ENCODE assay signal across 8 cellular contexts in genomic region chr3:124281453-124282316, GRCh38.
DNase-seq lines count a peak whose midpoint lies in the region; ATAC-seq, FAIRE-seq and TF ChIP-seq lines count a peak whose summit lies in the region.

No MANE protein-coding gene starts in this region.

- H3K9me3 ChIP-seq in Caco-2 (no peaks in the 10 kb centered on the region), right cardiac atrium (ENCODE audit: control insufficient read depth, low read length) (no peaks in the 10 kb centered on the region), thyroid gland (no peaks in the 10 kb centered on the region)

- peaks cover 14% of the 10 kb centered on the region for H3K27me3 Mint-ChIP-seq in Caco-2 (ENCODE audit: insufficient read depth, unreplicated experiment)
- peaks cover 6% of the 10 kb centered on the region for H3K27me3 Mint-ChIP-seq in activated CD4-positive, alpha-beta T cell treated with anti-CD3 and anti-CD28 coated beads for 36 hours
- H3K27me3 Mint-ChIP-seq in stimulated activated memory B cell treated with anti-CD40 and anti-IgM and Interleukin-4, amounts not matched to agents 10 μg/mL and 1 μg/mL and 100 μg/mL, for 72 hours, result peaks cover 11% of the 10 kb centered on the region
- peaks cover 18 to 32% of the 10 kb centered on the region in 2 donors for H3K27me3 Mint-ChIP-seq in natural killer cell treated with Interleukin-12 subunit alpha and Interleukin-12 subunit beta and Interleukin-15 and Interleukin-18, amount 100 ng/mL, for 72 hours

- no peaks in the 10 kb centered on the region for H3K4me1 ChIP-seq in Caco-2
- H3K4me1 ChIP-seq in right cardiac atrium (ENCODE audit: control insufficient read depth, insufficient read depth, low read length), result peaks cover 6% of the 10 kb centered on the region
- peaks cover 0 to 12% of the 10 kb centered on the region in 2 donors for H3K4me1 ChIP-seq in thyroid gland

- CTCF ChIA-PET in Caco-2 (lab: Charles Lee), result no interaction called here
- CTCF ChIA-PET in activated CD4-positive, alpha-beta T cell treated with anti-CD3 and anti-CD28 coated beads for 36 hours (lab: Charles Lee), result no interaction called here

- POLR2A ChIA-PET in Caco-2 (lab: Charles Lee), result no interaction called here
- POLR2A ChIA-PET in activated CD4-positive, alpha-beta T cell treated with anti-CD3 and anti-CD28 coated beads for 36 hours (lab: Charles Lee), result no interaction called here

- no TSS peak for BruUV-seq in Caco-2 (replicated peaks; lab: Mats Ljungman, UMichigan)

- no peak for FAIRE-seq in HTR-8/SVneo (lab: Jason Lieb, UNC)

- H3K36me3 Mint-ChIP-seq in Caco-2 (ENCODE audit: insufficient read depth, unreplicated experiment), result no peaks in the 10 kb centered on the region
- H3K36me3 Mint-ChIP-seq in activated CD4-positive, alpha-beta T cell treated with anti-CD3 and anti-CD28 coated beads for 36 hours (ENCODE audit: low read depth), result no peaks in the 10 kb centered on the region
- H3K36me3 Mint-ChIP-seq in stimulated activated memory B cell treated with anti-CD40 and anti-IgM and Interleukin-4, amounts not matched to agents 10 μg/mL and 1 μg/mL and 100 μg/mL, for 72 hours, result no peaks in the 10 kb centered on the region
- H3K36me3 Mint-ChIP-seq in natural killer cell treated with Interleukin-12 subunit alpha and Interleukin-12 subunit beta and Interleukin-15 and Interleukin-18, amount 100 ng/mL, for 72 hours, result no peaks in the 10 kb centered on the region

- H3K4me1 Mint-ChIP-seq in Caco-2 (ENCODE audit: low read depth, unreplicated experiment), result no peaks in the 10 kb centered on the region
- no peaks in the 10 kb centered on the region for H3K4me1 Mint-ChIP-seq in activated CD4-positive, alpha-beta T cell treated with anti-CD3 and anti-CD28 coated beads for 36 hours
- no peaks in the 10 kb centered on the region for H3K4me1 Mint-ChIP-seq in stimulated activated memory B cell treated with anti-CD40 and anti-IgM and Interleukin-4, amounts not matched to agents 10 μg/mL and 1 μg/mL and 100 μg/mL, for 72 hours
- H3K4me1 Mint-ChIP-seq in natural killer cell treated with Interleukin-12 subunit alpha and Interleukin-12 subunit beta and Interleukin-15 and Interleukin-18, amount 100 ng/mL, for 72 hours (ENCODE audit: low read depth in 2 of 2), result no peaks in the 10 kb centered on the region

- H3K27ac ChIP-seq in right cardiac atrium (ENCODE audit: low read length), result no peak overlapping the region
- H3K27ac ChIP-seq in thyroid gland, result no peak overlapping the region

- H3K4me3 ChIP-seq in Caco-2 (ENCODE audit: low read depth, low read length) (no peak overlapping the region), right cardiac atrium (ENCODE audit: low read length) (no peak overlapping the region), thyroid gland (replicated peaks in 1 of 3) (no peak overlapping the region)

- peak; percentile 81 for ATAC-seq in SK-N-SH treated with all-trans-retinoic acid at 6 μM for 48 hours
- ATAC-seq in right cardiac atrium, result peak; percentile 65 to 70
- ATAC-seq in activated CD4-positive, alpha-beta T cell treated with anti-CD3 and anti-CD28 coated beads for 36 hours, result no peak
- ATAC-seq in stimulated activated memory B cell treated with anti-CD40 and anti-IgM and Interleukin-4, amounts not matched to agents 10 μg/mL and 1 μg/mL and 100 μg/mL, for 72 hours, result no peak
- no peak for ATAC-seq in natural killer cell treated with Interleukin-12 subunit alpha and Interleukin-12 subunit beta and Interleukin-15 and Interleukin-18, amount 100 ng/mL, for 72 hours

- H3K27ac Mint-ChIP-seq in Caco-2 (ENCODE audit: unreplicated experiment), result no peak overlapping the region
- H3K27ac Mint-ChIP-seq in activated CD4-positive, alpha-beta T cell treated with anti-CD3 and anti-CD28 coated beads for 36 hours, result no peak overlapping the region
- H3K27ac Mint-ChIP-seq in stimulated activated memory B cell treated with anti-CD40 and anti-IgM and Interleukin-4, amounts not matched to agents 10 μg/mL and 1 μg/mL and 100 μg/mL, for 72 hours, result no peak overlapping the region
- H3K27ac Mint-ChIP-seq in natural killer cell treated with Interleukin-12 subunit alpha and Interleukin-12 subunit beta and Interleukin-15 and Interleukin-18, amount 100 ng/mL, for 72 hours, result no peak overlapping the region

- peak in 1 of 2 experiments; percentile 18 for DNase-seq in Caco-2
- DNase-seq in HTR-8/SVneo (ENCODE audit: insufficient read length, low spot score), result peak; percentile 60
- no peak for DNase-seq in right cardiac atrium
- peak in 1 of 2 donors; percentile 26 for DNase-seq in thyroid gland
- no peak for DNase-seq in activated CD4-positive, alpha-beta T cell treated with anti-CD3 and anti-CD28 coated beads for 36 hours
- no peak for DNase-seq in natural killer cell treated with Interleukin-12 subunit alpha and Interleukin-12 subunit beta and Interleukin-15 and Interleukin-18, amount 100 ng/mL, for 72 hours (ENCODE audit: low spot score)

- no peak overlapping the region for H3K4me3 Mint-ChIP-seq in Caco-2 (ENCODE audit: unreplicated experiment)
- H3K4me3 Mint-ChIP-seq in activated CD4-positive, alpha-beta T cell treated with anti-CD3 and anti-CD28 coated beads for 36 hours, result no peak overlapping the region
- no peak overlapping the region for H3K4me3 Mint-ChIP-seq in stimulated activated memory B cell treated with anti-CD40 and anti-IgM and Interleukin-4, amounts not matched to agents 10 μg/mL and 1 μg/mL and 100 μg/mL, for 72 hours
- no peak overlapping the region for H3K4me3 Mint-ChIP-seq in natural killer cell treated with Interleukin-12 subunit alpha and Interleukin-12 subunit beta and Interleukin-15 and Interleukin-18, amount 100 ng/mL, for 72 hours

- H3K36me3 ChIP-seq in Caco-2 (ENCODE audit: control insufficient read depth, insufficient read depth, low read length) (no peaks in the 10 kb centered on the region), thyroid gland (no peaks in the 10 kb centered on the region)

- 57% methylated on average over 6 of the region's 6 CpGs for WGBS in right cardiac atrium
- WGBS in thyroid gland, 2 donors, result 59 to 61% methylated on average over 6 of the region's 6 CpGs

- TF ChIP-seq CTCF in Caco-2 (IDR thresholded peaks at IDR 0.05; ENCODE audit: insufficient read depth in 1 of 2, low read depth in 1 of 2, low read length in 1 of 2, severe bottlenecking in 1 of 2, unreplicated experiment in 1 of 2), result peak; percentile 34 to 40
- TF ChIP-seq CTCF in thyroid gland (IDR thresholded peaks at IDR 0.05), result peak in 4 of 6 experiments; percentile 34 to 62 (median 48)

- H3K27me3 ChIP-seq in Caco-2 (replicated peaks; ENCODE audit: control insufficient read depth, insufficient read depth, low read length) (no peaks in the 10 kb centered on the region), right cardiac atrium (ENCODE audit: control insufficient read depth, insufficient read depth) (no peaks in the 10 kb centered on the region), thyroid gland (no peaks in the 10 kb centered on the region)

- no peak for TF ChIP-seq POLR2A in thyroid gland (IDR thresholded peaks at IDR 0.05)

- intact Hi-C loops in Caco-2 (cut with micrococcal nuclease; ENCODE audit: unreplicated experiment), result loop anchor here (1.0 to 5.0 kb wide), 3 partner anchors 204 to 265 kb away; partner anchors contain the start of gene KALRN
- intact Hi-C loops in right cardiac atrium (cut with DNase I), result loop anchor here in 3 of 4 donors (2.0 to 10.0 kb wide), 4 partner anchors 197 to 267 kb away; no protein-coding TSS in a partner anchor
- intact Hi-C loops in thyroid gland (cut with DNase I), result loop anchor here (10.0 kb wide), 1 partner anchor 267 kb away; no protein-coding TSS in a partner anchor
- intact Hi-C loops in activated CD4-positive, alpha-beta T cell treated with anti-CD3 and anti-CD28 coated beads for 36 hours (cut with DNase I, micrococcal nuclease), result no loop called here

- H3K9me3 Mint-ChIP-seq in Caco-2 (ENCODE audit: unreplicated experiment), result no peaks in the 10 kb centered on the region
- no peaks in the 10 kb centered on the region for H3K9me3 Mint-ChIP-seq in activated CD4-positive, alpha-beta T cell treated with anti-CD3 and anti-CD28 coated beads for 36 hours (ENCODE audit: low read depth)
- H3K9me3 Mint-ChIP-seq in stimulated activated memory B cell treated with anti-CD40 and anti-IgM and Interleukin-4, amounts not matched to agents 10 μg/mL and 1 μg/mL and 100 μg/mL, for 72 hours, result no peaks in the 10 kb centered on the region
- H3K9me3 Mint-ChIP-seq in natural killer cell treated with Interleukin-12 subunit alpha and Interleukin-12 subunit beta and Interleukin-15 and Interleukin-18, amount 100 ng/mL, for 72 hours, result no peaks in the 10 kb centered on the region

TF ChIP-seq in SK-N-SH treated with all-trans-retinoic acid at 6 μM for 48 hours, 23 proteins besides CTCF, POLR2A, EP300 and RAD21 (continues in another document):
- no peak for TF ChIP-seq TCF4 (CRISPR knock-in tag; IDR thresholded peaks at IDR 0.05; ENCODE audit: borderline replicate concordance)
- TF ChIP-seq ZNF70 (CRISPR knock-in tag; IDR thresholded peaks at IDR 0.05), result no peak
- no peak for TF ChIP-seq TOX (CRISPR knock-in tag; IDR thresholded peaks at IDR 0.05; ENCODE audit: borderline replicate concordance)
- TF ChIP-seq ZNF565 (CRISPR knock-in tag; conservative IDR thresholded peaks at IDR 0.05; ENCODE audit: low read depth), result no peak
- TF ChIP-seq ZFP3 (CRISPR knock-in tag; IDR thresholded peaks at IDR 0.05), result no peak
- TF ChIP-seq POU6F1 (CRISPR knock-in tag; IDR thresholded peaks at IDR 0.05; ENCODE audit: borderline replicate concordance, low read depth), result no peak
- TF ChIP-seq CSDC2 (CRISPR knock-in tag; IDR thresholded peaks at IDR 0.05), result no peak
- no peak for TF ChIP-seq GLIS3 (CRISPR knock-in tag; IDR thresholded peaks at IDR 0.05)
- TF ChIP-seq ZNF8 (CRISPR knock-in tag; IDR thresholded peaks at IDR 0.05), result no peak
- no peak for TF ChIP-seq ISL1 (CRISPR knock-in tag; IDR thresholded peaks at IDR 0.05)

Comparison
In these comparisons a context has a peak if more than half of its experiments do, and no peak if none do; other contexts are left out.
1. ATAC-seq: peak in SK-N-SH treated with all-trans-retinoic acid at 6 μM for 48 hours (single experiment) and right cardiac atrium (2 of 2); none in activated CD4-positive, alpha-beta T cell treated with anti-CD3 and anti-CD28 coated beads for 36 hours (single experiment), stimulated activated memory B cell treated with anti-CD40 and anti-IgM and Interleukin-4, amounts not matched to agents 10 μg/mL and 1 μg/mL and 100 μg/mL, for 72 hours (single experiment) and natural killer cell treated with Interleukin-12 subunit alpha and Interleukin-12 subunit beta and Interleukin-15 and Interleukin-18, amount 100 ng/mL, for 72 hours (0 of 2).
2. intact Hi-C loops: an anchor here in Caco-2 (1.0 to 5.0 kb wide), right cardiac atrium (2.0 to 10.0 kb wide) and thyroid gland (10.0 kb wide); none called in activated CD4-positive, alpha-beta T cell treated with anti-CD3 and anti-CD28 coated beads for 36 hours.